Comparison of ENCODE assay signal across 8 cellular contexts in the genomic region with DNA sequence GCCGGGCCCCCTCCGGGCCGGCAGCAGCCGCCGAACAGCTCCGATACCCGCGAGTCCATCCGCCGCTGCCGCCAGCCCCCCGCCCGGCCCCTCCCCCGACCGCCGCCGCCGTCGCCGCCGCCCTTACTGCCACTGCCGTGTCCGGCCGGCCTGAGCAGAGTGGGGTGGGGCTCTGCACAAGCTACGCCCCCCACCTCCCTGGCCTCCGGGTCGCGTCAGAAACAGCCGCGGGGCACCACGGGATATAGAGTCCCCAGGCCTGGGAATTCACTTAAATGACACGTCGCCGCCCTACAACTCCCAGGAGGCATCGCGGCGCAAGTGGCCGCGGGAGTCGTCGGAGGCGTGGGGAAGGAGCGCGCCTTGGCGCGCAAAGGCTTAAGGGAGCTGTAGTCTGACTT. TPM values are rescaled to one million over a fixed set of nuclear protein-coding genes. Genes with fewer than 3 reads are reported as not detected.
DNase-seq lines count a peak whose midpoint lies in the region; ATAC-seq lines count a peak whose summit lies in the region.

A gene with protein sequence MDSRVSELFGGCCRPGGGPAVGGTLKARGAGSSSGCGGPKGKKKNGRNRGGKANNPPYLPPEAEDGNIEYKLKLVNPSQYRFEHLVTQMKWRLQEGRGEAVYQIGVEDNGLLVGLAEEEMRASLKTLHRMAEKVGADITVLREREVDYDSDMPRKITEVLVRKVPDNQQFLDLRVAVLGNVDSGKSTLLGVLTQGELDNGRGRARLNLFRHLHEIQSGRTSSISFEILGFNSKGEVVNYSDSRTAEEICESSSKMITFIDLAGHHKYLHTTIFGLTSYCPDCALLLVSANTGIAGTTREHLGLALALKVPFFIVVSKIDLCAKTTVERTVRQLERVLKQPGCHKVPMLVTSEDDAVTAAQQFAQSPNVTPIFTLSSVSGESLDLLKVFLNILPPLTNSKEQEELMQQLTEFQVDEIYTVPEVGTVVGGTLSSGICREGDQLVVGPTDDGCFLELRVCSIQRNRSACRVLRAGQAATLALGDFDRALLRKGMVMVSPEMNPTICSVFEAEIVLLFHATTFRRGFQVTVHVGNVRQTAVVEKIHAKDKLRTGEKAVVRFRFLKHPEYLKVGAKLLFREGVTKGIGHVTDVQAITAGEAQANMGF (minus strand): TSS at position 161 of the 401 bp plus-strand sequence. CDS start 102 bp downstream, at position 59.

- H3K36me3 ChIP-seq in NT2/D1 (ENCODE audit: insufficient read depth, insufficient read length, low read length): peaks cover 35% of the 10 kb centered on the region
- H3K36me3 ChIP-seq in mesodermal cell (ENCODE audit: control insufficient read depth, insufficient read depth, low read length): peaks cover 36% of the 10 kb centered on the region

- H3K4me3 ChIP-seq in NT2/D1 (ENCODE audit: insufficient read length, low read depth): peak within 1 kb of the TSS; percentile 82
- H3K4me3 ChIP-seq in mesodermal cell (ENCODE audit: extremely low read depth, insufficient read depth, low read length, poor library complexity, severe bottlenecking): peak within 1 kb of the TSS; percentile 87

- peak within 1 kb of the TSS; percentile 92 for H3K9ac ChIP-seq in NT2/D1 (ENCODE audit: insufficient read length, low read depth)

- WGBS in mesodermal cell (ENCODE audit: insufficient coverage in 2 of 2), 2 experiments: 0 to 1% methylated on average over 21 to 27 of the region's 46 CpGs

- no peaks in the 10 kb centered on the region for H3K9me3 ChIP-seq in NT2/D1 (ENCODE audit: insufficient read depth, low read length)
- H3K9me3 ChIP-seq in mesodermal cell (ENCODE audit: control insufficient read depth, low read length): no peaks in the 10 kb centered on the region

- in situ Hi-C loops in endometrial microvascular endothelial cells (cut with HindIII; ENCODE audit: inconsistent ontology term, low pct_unique_long_range_greater_than_20kb, low sequenced_read_pairs): no loop called here

- H3K4me1 ChIP-seq in NT2/D1 (ENCODE audit: insufficient read depth, insufficient read length): no peaks in the 10 kb centered on the region
- H3K4me1 ChIP-seq in mesodermal cell (ENCODE audit: control insufficient read depth, insufficient read depth, low read length, poor library complexity, severe bottlenecking): peaks cover 14% of the 10 kb centered on the region

- peak; percentile 78 for ATAC-seq in GM21381 (IDR thresholded peaks at IDR 0.05; ENCODE audit: unreplicated experiment)

- no peaks in the 10 kb centered on the region for H3K27me3 ChIP-seq in NT2/D1 (ENCODE audit: insufficient read depth, insufficient read length)

- H3K27ac ChIP-seq in mesodermal cell (ENCODE audit: low read depth, low read length, severe bottlenecking): peak within 1 kb of the TSS; percentile 99

- peak; percentile 98 for DNase-seq in COLO829 (ENCODE audit: low spot score)
- peak in 75 of 76 experiments; percentile 80 to 100 (median 99) for DNase-seq in HUDEP-2 (lab: John Stamatoyannopoulos, UW; ENCODE audit: unreplicated experiment in 76 of 76)
- peak; percentile 96 for DNase-seq in NT2/D1 (ENCODE audit: low read depth, low spot score)
- peak; percentile 79 for DNase-seq in activated CD8-positive, alpha-beta memory T cell treated with anti-CD3 and anti-CD28 coated beads, Interleukin-2, amount 50 U/mL, for 1 hour (ENCODE audit: extremely low read depth)
- DNase-seq in stimulated activated CD8-positive, alpha-beta memory T cell treated with anti-CD3 and anti-CD28 coated beads, Interleukin-15, amount 100 ng/mL, for 48 hours (ENCODE audit: low read depth in 2 of 2): peak; percentile 96

RNA-seq across cellular contexts. Expression of the gene that starts here (rescaled TPM):
- 62.5 TPM for total RNA-seq in endometrial microvascular endothelial cells (ENCODE audit: inconsistent ontology term)
- 66.7 TPM for polyA plus RNA-seq in mesodermal cell (2013, experiment 1 of 2)
- 54.0 TPM for polyA plus RNA-seq in mesodermal cell (2013, experiment 2 of 2)

Comparison
In these comparisons a context has a peak if more than half of its experiments do, and no peak if none do; other contexts are left out.
1. Peak in every context shown above with its lines: DNase-seq, ATAC-seq, H3K4me3 ChIP-seq and H3K27ac ChIP-seq.